In genomic region chr12:32158525-32158924, GRCh38 we compare ENCODE assay signal across 22 cellular contexts.
"Had no signal": no experiment of that assay in that cellular context is flagged by ENCODE, and none has a peak within 500 bp of the region (broad histone marks: within the 10 kb centered on the region; RNA-seq: fewer than 3 reads in every experiment).

No MANE protein-coding gene starts in this region.

- H3K27ac Mint-ChIP-seq: memory B cell; mesothelial cell of epicardium; naive thymus-derived CD4-positive, alpha-beta T cell; nephron; neural progenitor cell; progenitor cell of endocrine pancreas; stimulated activated naive B cell treated with anti-CD40 and anti-IgM and Interleukin-4, amounts not matched to agents 10 μg/mL and 1 μg/mL and 100 μg/mL, for 72 hours; stimulated activated naive CD8-positive, alpha-beta T cell treated with anti-CD3 and anti-CD28 coated beads, Interleukin-15, Interleukin-2, amounts not matched to agents 100 ng/mL and 50 ng/mL, for 24 hours had no signal

- H3K36me3 Mint-ChIP-seq: mesothelial cell of epicardium, neural progenitor cell had no signal

- H3K4me1 Mint-ChIP-seq: naive thymus-derived CD4-positive, alpha-beta T cell had no signal

- H3K4me3 Mint-ChIP-seq: memory B cell; mesothelial cell of epicardium; naive thymus-derived CD4-positive, alpha-beta T cell; nephron; neural progenitor cell; stimulated activated naive B cell treated with anti-CD40 and anti-IgM and Interleukin-4, amounts not matched to agents 10 μg/mL and 1 μg/mL and 100 μg/mL, for 72 hours; stimulated activated naive CD8-positive, alpha-beta T cell treated with anti-CD3 and anti-CD28 coated beads, Interleukin-15, Interleukin-2, amounts not matched to agents 100 ng/mL and 50 ng/mL, for 24 hours had no signal

- ATAC-seq: esophagus mucosa; foreskin keratinocyte; gastroesophageal sphincter; heart left ventricle; left lobe of liver; mucosa of descending colon; naive thymus-derived CD4-positive, alpha-beta T cell; right lobe of liver; stimulated activated naive B cell treated with anti-CD40 and anti-IgM and Interleukin-4, amounts not matched to agents 10 μg/mL and 1 μg/mL and 100 μg/mL, for 72 hours had no signal

- DNase-seq: dorsolateral prefrontal cortex; effector CD4-positive, alpha-beta T cell; foreskin keratinocyte; heart left ventricle; kidney; mucosa of descending colon; naive thymus-derived CD4-positive, alpha-beta T cell; right lobe of liver; small intestine; stimulated activated CD4-positive, alpha-beta T cell treated with anti-CD3 and anti-CD28 coated beads, Interleukin-15, amount 100 ng/mL, for 24 hours; stimulated activated CD4-positive, alpha-beta T cell treated with anti-CD3 and anti-CD28 coated beads, Interleukin-2, amount 100 ng/mL, for 48 hours; stimulated activated naive B cell treated with anti-CD40 and anti-IgM and Interleukin-4, amounts not matched to agents 10 μg/mL and 1 μg/mL and 100 μg/mL, for 72 hours; transverse colon had no signal

- H3K9me3 Mint-ChIP-seq: memory B cell; mesothelial cell of epicardium; naive thymus-derived CD4-positive, alpha-beta T cell; nephron; neural progenitor cell; stimulated activated naive B cell treated with anti-CD40 and anti-IgM and Interleukin-4, amounts not matched to agents 10 μg/mL and 1 μg/mL and 100 μg/mL, for 72 hours; stimulated activated naive CD8-positive, alpha-beta T cell treated with anti-CD3 and anti-CD28 coated beads, Interleukin-15, Interleukin-2, amounts not matched to agents 100 ng/mL and 50 ng/mL, for 24 hours had no signal

- H3K27me3 Mint-ChIP-seq: memory B cell; naive thymus-derived CD4-positive, alpha-beta T cell; progenitor cell of endocrine pancreas; stimulated activated naive B cell treated with anti-CD40 and anti-IgM and Interleukin-4, amounts not matched to agents 10 μg/mL and 1 μg/mL and 100 μg/mL, for 72 hours; stimulated activated naive CD8-positive, alpha-beta T cell treated with anti-CD3 and anti-CD28 coated beads, Interleukin-15, Interleukin-2, amounts not matched to agents 100 ng/mL and 50 ng/mL, for 24 hours had no signal
